Comparison of ENCODE assay signal across 2 cellular contexts in genomic region chr3:75321060-75321459, GRCh38.
TF ChIP-seq lines count a peak whose summit lies in the region.

No MANE protein-coding gene starts in this region.

TF ChIP-seq in GM23338, 12 proteins besides CTCF, POLR2A, EP300 and RAD21:
- no peak for TF ChIP-seq EZH2 (IDR thresholded peaks at IDR 0.05; ENCODE audit: low read depth, unreplicated experiment)
- TF ChIP-seq STAT1 (IDR thresholded peaks at IDR 0.05; ENCODE audit: unreplicated experiment), result no peak
- TF ChIP-seq ZNF114 (CRISPR knock-in tag; IDR thresholded peaks at IDR 0.05), result no peak
- no peak for TF ChIP-seq ZNF331 (CRISPR knock-in tag; IDR thresholded peaks at IDR 0.05; ENCODE audit: low read depth)
- TF ChIP-seq NANOG (IDR thresholded peaks at IDR 0.05; ENCODE audit: borderline replicate concordance), result no peak
- no peak for TF ChIP-seq REST (IDR thresholded peaks at IDR 0.05; ENCODE audit: unreplicated experiment)
- no peak for TF ChIP-seq ETS1 (IDR thresholded peaks at IDR 0.05)
- TF ChIP-seq ZNF462 (CRISPR knock-in tag; IDR thresholded peaks at IDR 0.05), result no peak
- TF ChIP-seq EZH2phosphoT487 (IDR thresholded peaks at IDR 0.05; ENCODE audit: unreplicated experiment), result no peak
- no peak for TF ChIP-seq CREB1 (CRISPR knock-in tag; IDR thresholded peaks at IDR 0.05; ENCODE audit: low read depth)
- no peak for TF ChIP-seq POLR2AphosphoS5 (IDR thresholded peaks at IDR 0.05; ENCODE audit: low read depth)
- TF ChIP-seq JUNB (IDR thresholded peaks at IDR 0.05; ENCODE audit: unreplicated experiment), result no peak

TF ChIP-seq in H1, 55 proteins besides CTCF, POLR2A, EP300 and RAD21:
- TF ChIP-seq JUND (IDR thresholded peaks at IDR 0.05; ENCODE audit: low read length) (no peak), NANOG (IDR thresholded peaks at IDR 0.05; ENCODE audit: insufficient read depth, low read depth, low read length, poor library complexity, severe bottlenecking) (no peak), SRF (IDR thresholded peaks at IDR 0.05; ENCODE audit: low read depth, low read length) (no peak), KDM1A (IDR thresholded peaks at IDR 0.05; ENCODE audit: borderline replicate concordance, low read length) (no peak), E2F6 (IDR thresholded peaks at IDR 0.05) (no peak), BCL11A (IDR thresholded peaks at IDR 0.05; ENCODE audit: low read depth in 2 of 2, low read length in 2 of 2) (no peak)
